In the genomic region with DNA sequence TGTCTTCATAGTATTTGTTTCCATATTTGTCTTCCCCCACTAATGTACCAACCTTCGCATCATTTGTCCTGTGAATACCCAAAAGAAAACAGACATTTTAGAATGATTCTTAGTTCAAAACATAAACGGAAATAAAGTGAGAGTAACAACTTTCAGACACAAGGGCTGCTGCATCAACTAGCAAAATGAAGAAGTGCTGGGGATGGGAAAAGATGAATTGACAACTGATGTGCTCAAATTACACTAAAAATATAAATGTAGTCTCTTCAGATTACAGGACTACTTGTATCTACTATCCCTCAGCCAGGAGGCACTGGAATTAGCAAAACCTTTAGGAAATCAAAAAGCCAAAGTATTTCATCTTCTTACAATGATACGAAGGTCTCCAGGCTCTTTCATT, we compare ENCODE assay signal across 8 cellular contexts. TPM values are rescaled to one million over a fixed set of nuclear protein-coding genes. Genes with fewer than 3 reads are reported as not detected.
DNase-seq lines count a peak whose midpoint lies in the region; ATAC-seq and TF ChIP-seq lines count a peak whose summit lies in the region.

No MANE protein-coding gene starts in this region.

- H3K27ac ChIP-seq in GM23248, result peak overlapping the region; percentile 81

- H3K9me2 ChIP-seq in GM23248 (ENCODE audit: insufficient read depth), result no peaks in the 10 kb centered on the region

- H3K9me3 ChIP-seq in GM23248 (ENCODE audit: low read depth), result no peaks in the 10 kb centered on the region

- peak overlapping the region; percentile 94 for H2AFZ ChIP-seq in GM23248

- H3K4me2 ChIP-seq in GM23248 (ENCODE audit: unreplicated experiment), result peak overlapping the region; percentile 88

- H3K9ac ChIP-seq in GM23248, result peak overlapping the region; percentile 91

- WGBS in GM23248 (ENCODE audit: low coverage in 1 of 2, low lambda C conversion rate in 2 of 2, missing lambda C conversion rate in 2 of 2), 2 experiments, result 2 to 5% methylated on average over 3 of the region's 3 CpGs

- peak; percentile 27 for DNase-seq in GM23248
- DNase-seq in fibroblast of the aortic adventitia (ENCODE audit: low read depth), result no peak
- DNase-seq in skeletal muscle cell (ENCODE audit: low read depth), result no peak
- DNase-seq in stimulated activated CD4-positive, alpha-beta T cell treated with anti-CD3 and anti-CD28 coated beads, Interleukin-2, amount 100 ng/mL, for 24 hours, result no peak
- DNase-seq in SW480 (ENCODE audit: low spot score), result no peak

- no peaks in the 10 kb centered on the region for H4K20me1 ChIP-seq in GM23248 (ENCODE audit: insufficient read depth)

- ATAC-seq in SK-N-SH treated with all-trans-retinoic acid at 6 μM for 48 hours (peak; percentile 8), GM18868 (IDR thresholded peaks at IDR 0.05; ENCODE audit: unreplicated experiment) (no peak), GM19452 (IDR thresholded peaks at IDR 0.05; ENCODE audit: unreplicated experiment) (no peak)

- H3K4me1 ChIP-seq in GM23248 (ENCODE audit: insufficient read depth), result no peaks in the 10 kb centered on the region

- H3F3A ChIP-seq in GM23248 (ENCODE audit: insufficient read depth), result peaks cover 7% of the 10 kb centered on the region

- in situ Hi-C loops in GM23248 (cut with MboI), result no loop called here

- TF ChIP-seq CTCF in fibroblast of the aortic adventitia (IDR thresholded peaks at IDR 0.05; ENCODE audit: insufficient read depth, low read length), result no peak

- peaks cover 53% of the 10 kb centered on the region for H3K79me2 ChIP-seq in GM23248 (ENCODE audit: insufficient read depth)

- H3K36me3 ChIP-seq in GM23248 (ENCODE audit: low read depth), result peaks cover 4% of the 10 kb centered on the region; the same call in 1 of the 2 replicates

- H3K27me3 ChIP-seq in GM23248 (replicated peaks; ENCODE audit: insufficient read depth), result no peaks in the 10 kb centered on the region

- H3K4me3 ChIP-seq in GM23248, result peak overlapping the region; percentile 86
- H3K4me3 ChIP-seq in fibroblast of the aortic adventitia (ENCODE audit: low read depth, low read length), result peak overlapping the region; percentile 96
- peak overlapping the region; percentile 83 for H3K4me3 ChIP-seq in skeletal muscle cell (ENCODE audit: low read depth, low read length)

TF ChIP-seq in SK-N-SH treated with all-trans-retinoic acid at 6 μM for 48 hours, 23 proteins besides CTCF, POLR2A, EP300 and RAD21:
- no peak for TF ChIP-seq ESRRG (CRISPR knock-in tag; IDR thresholded peaks at IDR 0.05)
- no peak for TF ChIP-seq ARNTL (CRISPR knock-in tag; IDR thresholded peaks at IDR 0.05; ENCODE audit: borderline replicate concordance, low read depth)
- TF ChIP-seq ZFP30 (CRISPR knock-in tag; IDR thresholded peaks at IDR 0.05), result no peak
- TF ChIP-seq ZC3H10 (CRISPR knock-in tag; IDR thresholded peaks at IDR 0.05), result no peak
- TF ChIP-seq, protein P1, sequence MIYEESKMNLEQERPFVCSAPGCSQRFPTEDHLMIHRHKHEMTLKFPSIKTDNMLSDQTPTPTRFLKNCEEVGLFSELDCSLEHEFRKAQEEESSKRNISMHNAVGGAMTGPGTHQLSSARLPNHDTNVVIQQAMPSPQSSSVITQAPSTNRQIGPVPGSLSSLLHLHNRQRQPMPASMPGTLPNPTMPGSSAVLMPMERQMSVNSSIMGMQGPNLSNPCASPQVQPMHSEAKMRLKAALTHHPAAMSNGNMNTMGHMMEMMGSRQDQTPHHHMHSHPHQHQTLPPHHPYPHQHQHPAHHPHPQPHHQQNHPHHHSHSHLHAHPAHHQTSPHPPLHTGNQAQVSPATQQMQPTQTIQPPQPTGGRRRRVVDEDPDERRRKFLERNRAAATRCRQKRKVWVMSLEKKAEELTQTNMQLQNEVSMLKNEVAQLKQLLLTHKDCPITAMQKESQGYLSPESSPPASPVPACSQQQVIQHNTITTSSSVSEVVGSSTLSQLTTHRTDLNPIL (CRISPR knock-in tag; IDR thresholded peaks at IDR 0.05; ENCODE audit: low read depth), result no peak
- TF ChIP-seq ISL1 (CRISPR knock-in tag; IDR thresholded peaks at IDR 0.05), result no peak
- no peak for TF ChIP-seq CSDC2 (CRISPR knock-in tag; IDR thresholded peaks at IDR 0.05)

RNA-seq across cellular contexts. Expression of gene NDUFA12, which starts 0.7 kb away (rescaled TPM):
- 104 and 122 TPM in 2 replicates for total RNA-seq in GM23248 (2014; rRNA removed; shearing (Covaris generic))
- 166 and 169 TPM in 2 replicates for polyA plus RNA-seq in GM23248 (2016; fragmentation: Nextera tagmentation; extraction: Ambion mirVana)
- total RNA-seq in fibroblast of the aortic adventitia (ENCODE audit: low replicate concordance), result 16.9 and 120 TPM in 2 replicates
